In genomic region chr15:68650901-68651709, GRCh38 we compare ENCODE assay signal across 9 cellular contexts.
DNase-seq lines count a peak whose midpoint lies in the region; ATAC-seq and TF ChIP-seq lines count a peak whose summit lies in the region.
"Had no signal": no experiment of that assay in that cellular context is flagged by ENCODE, and none has a peak within 500 bp of the region (broad histone marks: within the 10 kb centered on the region; RNA-seq: fewer than 3 reads in every experiment).

No MANE protein-coding gene starts in this region.

- no peaks in the 10 kb centered on the region for H3K36me3 ChIP-seq in endodermal cell (ENCODE audit: control insufficient read depth, insufficient read depth, low read length)
- no peaks in the 10 kb centered on the region for H3K36me3 ChIP-seq in effector memory CD4-positive, alpha-beta T cell (ENCODE audit: control insufficient read depth, insufficient read depth, low read length)

- H3K36me3 Mint-ChIP-seq in WTC11 (no peaks in the 10 kb centered on the region), endodermal cell (ENCODE audit: low read depth) (no peaks in the 10 kb centered on the region)
- H3K36me3 Mint-ChIP-seq in natural killer cell treated with Interleukin-12 subunit alpha and Interleukin-12 subunit beta and Interleukin-15 and Interleukin-18, amount 100 ng/mL, for 72 hours: no peaks in the 10 kb centered on the region

- POLR2A ChIA-PET in WTC11 (lab: Charles Lee): no interaction called here

- WGBS in endodermal cell (ENCODE audit: insufficient coverage in 1 of 2, insufficient read length in 1 of 2), 2 experiments: 37 to 61% methylated on average over 8 to 23 of the region's 23 CpGs

- DNase-seq in activated T-cell treated with anti-CD3 and anti-CD28 coated beads for 1 hour (ENCODE audit: low read depth): peak; percentile 20
- no peak for DNase-seq in activated T-cell treated with anti-CD3 and anti-CD28 coated beads for 4 hours
- peak; percentile 98 for DNase-seq in WTC11 (ENCODE audit: low spot score)
- DNase-seq in endodermal cell: peak; percentile 99
- DNase-seq in natural killer cell treated with Interleukin-12 subunit alpha and Interleukin-12 subunit beta and Interleukin-15 and Interleukin-18, amount 100 ng/mL, for 72 hours (ENCODE audit: low spot score): peak; percentile 66
- DNase-seq in effector memory CD4-positive, alpha-beta T cell: no peak
- DNase-seq in NCI-H1105 treated with DMSO at 0.1 percent for 48 hours (lab: John Stamatoyannopoulos, UW): no peak

- H3K27ac Mint-ChIP-seq in WTC11 (no peak overlapping the region; the same call in 1 of the 2 replicates), endodermal cell (no peak overlapping the region)
- no peak overlapping the region for H3K27ac Mint-ChIP-seq in natural killer cell treated with Interleukin-12 subunit alpha and Interleukin-12 subunit beta and Interleukin-15 and Interleukin-18, amount 100 ng/mL, for 72 hours

- CTCF ChIA-PET in WTC11 (lab: Charles Lee): interaction anchor here (0.5 to 7.0 kb wide), 47 partner anchors 8 to 345 kb away, joined by 3 to 120 read pairs (median 5); no protein-coding TSS in a partner anchor

- H3K4me1 Mint-ChIP-seq in WTC11: peaks cover 43% of the 10 kb centered on the region
- H3K4me1 Mint-ChIP-seq in endodermal cell: peaks cover 19% of the 10 kb centered on the region
- no peaks in the 10 kb centered on the region for H3K4me1 Mint-ChIP-seq in natural killer cell treated with Interleukin-12 subunit alpha and Interleukin-12 subunit beta and Interleukin-15 and Interleukin-18, amount 100 ng/mL, for 72 hours (ENCODE audit: low read depth in 2 of 2)
- H3K4me1 Mint-ChIP-seq: central memory CD8-positive, alpha-beta T cell had no signal

- H3K27me3 Mint-ChIP-seq in WTC11 (ENCODE audit: low read depth) (no peaks in the 10 kb centered on the region), endodermal cell (ENCODE audit: insufficient read depth) (no peaks in the 10 kb centered on the region)
- H3K27me3 Mint-ChIP-seq in natural killer cell treated with Interleukin-12 subunit alpha and Interleukin-12 subunit beta and Interleukin-15 and Interleukin-18, amount 100 ng/mL, for 72 hours: peaks cover 3 to 5% of the 10 kb centered on the region in 2 donors

- peak; percentile 97 for TF ChIP-seq CTCF in WTC11 (IDR thresholded peaks at IDR 0.05)
- TF ChIP-seq CTCF in endodermal cell (conservative IDR thresholded peaks at IDR 0.05): peak; percentile 99

- H3K27me3 ChIP-seq in endodermal cell (ENCODE audit: control insufficient read depth, insufficient read depth, low read length, poor library complexity, severe bottlenecking): no peaks in the 10 kb centered on the region
- no peaks in the 10 kb centered on the region for H3K27me3 ChIP-seq in effector memory CD4-positive, alpha-beta T cell (replicated peaks; ENCODE audit: control insufficient read depth, insufficient read depth, low read length, poor library complexity, severe bottlenecking)

- no peak overlapping the region for H3K4me3 ChIP-seq in endodermal cell (ENCODE audit: low read length)
- no peak overlapping the region for H3K4me3 ChIP-seq in effector memory CD4-positive, alpha-beta T cell (ENCODE audit: insufficient read depth, low read depth, low read length, poor library complexity, severe bottlenecking)

- H3K4me3 Mint-ChIP-seq in WTC11: peak overlapping the region; percentile 53
- peak overlapping the region; percentile 48 for H3K4me3 Mint-ChIP-seq in endodermal cell
- no peak overlapping the region for H3K4me3 Mint-ChIP-seq in natural killer cell treated with Interleukin-12 subunit alpha and Interleukin-12 subunit beta and Interleukin-15 and Interleukin-18, amount 100 ng/mL, for 72 hours
- H3K4me3 Mint-ChIP-seq: central memory CD8-positive, alpha-beta T cell had no signal

- no peaks in the 10 kb centered on the region for H3K9me3 ChIP-seq in endodermal cell (ENCODE audit: control insufficient read depth, low read length)
- no peaks in the 10 kb centered on the region for H3K9me3 ChIP-seq in effector memory CD4-positive, alpha-beta T cell (ENCODE audit: control insufficient read depth, low read length)

- no peak overlapping the region for H3K27ac ChIP-seq in endodermal cell (ENCODE audit: low read depth, low read length)
- H3K27ac ChIP-seq in effector memory CD4-positive, alpha-beta T cell (ENCODE audit: insufficient read depth, low read length, poor library complexity, severe bottlenecking): no peak overlapping the region

- H3K9me3 Mint-ChIP-seq in WTC11: no peaks in the 10 kb centered on the region
- H3K9me3 Mint-ChIP-seq in endodermal cell: no peaks in the 10 kb centered on the region
- no peaks in the 10 kb centered on the region for H3K9me3 Mint-ChIP-seq in natural killer cell treated with Interleukin-12 subunit alpha and Interleukin-12 subunit beta and Interleukin-15 and Interleukin-18, amount 100 ng/mL, for 72 hours
- H3K9me3 Mint-ChIP-seq: central memory CD8-positive, alpha-beta T cell had no signal

- H3K4me1 ChIP-seq in endodermal cell (ENCODE audit: control insufficient read depth, insufficient read depth, low read length): no peaks in the 10 kb centered on the region
- no peaks in the 10 kb centered on the region for H3K4me1 ChIP-seq in effector memory CD4-positive, alpha-beta T cell (ENCODE audit: control insufficient read depth, insufficient read depth, low read length, poor library complexity, severe bottlenecking)

- no peak overlapping the region for H3K9ac ChIP-seq in endodermal cell (ENCODE audit: extremely low read depth, low read length, poor library complexity, severe bottlenecking)

- peak; percentile 96 for ATAC-seq in WTC11
- peak; percentile 64 to 66 for ATAC-seq in natural killer cell treated with Interleukin-12 subunit alpha and Interleukin-12 subunit beta and Interleukin-15 and Interleukin-18, amount 100 ng/mL, for 72 hours
- no peak for ATAC-seq in GM18498 (IDR thresholded peaks at IDR 0.05; ENCODE audit: unreplicated experiment)

TF ChIP-seq in WTC11, 78 proteins besides CTCF, POLR2A, EP300 and RAD21 (continues in another document):
- TF ChIP-seq RELA (CRISPR knock-in tag; IDR thresholded peaks at IDR 0.05; ENCODE audit: borderline replicate concordance) (no peak), ESRRA (CRISPR knock-in tag; IDR thresholded peaks at IDR 0.05; ENCODE audit: borderline replicate concordance) (no peak), NFYB (CRISPR knock-in tag; conservative IDR thresholded peaks at IDR 0.05; ENCODE audit: low read depth) (no peak), SP1 (CRISPR knock-in tag; conservative IDR thresholded peaks at IDR 0.05) (0 out of 2 replicates have a peak, but pooled peaks have one; percentile 42), SMAD3 (CRISPR knock-in tag; IDR thresholded peaks at IDR 0.05; ENCODE audit: borderline replicate concordance) (no peak), OVOL2 (CRISPR knock-in tag; IDR thresholded peaks at IDR 0.05; ENCODE audit: borderline replicate concordance) (no peak), CREM (CRISPR knock-in tag; IDR thresholded peaks at IDR 0.05) (no peak), ATF1 (CRISPR knock-in tag; IDR thresholded peaks at IDR 0.05) (no peak), ZNF396 (CRISPR knock-in tag; IDR thresholded peaks at IDR 0.05; ENCODE audit: borderline replicate concordance) (no peak), ZMAT4 (CRISPR knock-in tag; IDR thresholded peaks at IDR 0.05) (no peak), SMAD4 (CRISPR knock-in tag; IDR thresholded peaks at IDR 0.05) (no peak), TEAD4 (CRISPR knock-in tag; IDR thresholded peaks at IDR 0.05) (no peak), NFATC4 (CRISPR knock-in tag; IDR thresholded peaks at IDR 0.05) (no peak), GTF2I (CRISPR knock-in tag; conservative IDR thresholded peaks at IDR 0.05) (no peak), ZBTB43 (CRISPR knock-in tag; IDR thresholded peaks at IDR 0.05) (no peak), NR3C1 (CRISPR knock-in tag; conservative IDR thresholded peaks at IDR 0.05; ENCODE audit: low read depth) (peak; percentile 58; the same call in 1 of the 2 replicates)
- TF ChIP-seq, protein P1, sequence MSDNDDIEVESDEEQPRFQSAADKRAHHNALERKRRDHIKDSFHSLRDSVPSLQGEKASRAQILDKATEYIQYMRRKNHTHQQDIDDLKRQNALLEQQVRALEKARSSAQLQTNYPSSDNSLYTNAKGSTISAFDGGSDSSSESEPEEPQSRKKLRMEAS (CRISPR knock-in tag; IDR thresholded peaks at IDR 0.05): peak; percentile 47; the same call in 1 of the 2 replicates
- TF ChIP-seq, protein P2, sequence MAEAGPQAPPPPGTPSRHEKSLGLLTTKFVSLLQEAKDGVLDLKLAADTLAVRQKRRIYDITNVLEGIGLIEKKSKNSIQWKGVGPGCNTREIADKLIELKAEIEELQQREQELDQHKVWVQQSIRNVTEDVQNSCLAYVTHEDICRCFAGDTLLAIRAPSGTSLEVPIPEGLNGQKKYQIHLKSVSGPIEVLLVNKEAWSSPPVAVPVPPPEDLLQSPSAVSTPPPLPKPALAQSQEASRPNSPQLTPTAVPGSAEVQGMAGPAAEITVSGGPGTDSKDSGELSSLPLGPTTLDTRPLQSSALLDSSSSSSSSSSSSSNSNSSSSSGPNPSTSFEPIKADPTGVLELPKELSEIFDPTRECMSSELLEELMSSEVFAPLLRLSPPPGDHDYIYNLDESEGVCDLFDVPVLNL (CRISPR knock-in tag; IDR thresholded peaks at IDR 0.05; ENCODE audit: borderline replicate concordance, low read depth): no peak
- TF ChIP-seq, protein P3, sequence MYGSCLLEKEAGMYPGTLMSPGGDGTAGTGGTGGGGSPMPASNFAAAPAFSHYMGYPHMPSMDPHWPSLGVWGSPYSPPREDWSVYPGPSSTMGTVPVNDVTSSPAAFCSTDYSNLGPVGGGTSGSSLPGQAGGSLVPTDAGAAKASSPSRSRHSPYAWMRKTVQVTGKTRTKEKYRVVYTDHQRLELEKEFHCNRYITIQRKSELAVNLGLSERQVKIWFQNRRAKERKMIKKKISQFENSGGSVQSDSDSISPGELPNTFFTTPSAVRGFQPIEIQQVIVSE (CRISPR knock-in tag; IDR thresholded peaks at IDR 0.05; ENCODE audit: borderline replicate concordance): no peak

Comparison
In these comparisons a context has a peak if more than half of its experiments do, and no peak if none do; other contexts are left out.
1. DNase-seq: peak in activated T-cell treated with anti-CD3 and anti-CD28 coated beads for 1 hour (single experiment), WTC11 (single experiment), endodermal cell (single experiment) and natural killer cell treated with Interleukin-12 subunit alpha and Interleukin-12 subunit beta and Interleukin-15 and Interleukin-18, amount 100 ng/mL, for 72 hours (single experiment); none in activated T-cell treated with anti-CD3 and anti-CD28 coated beads for 4 hours (single experiment), effector memory CD4-positive, alpha-beta T cell (0 of 3) and NCI-H1105 treated with DMSO at 0.1 percent for 48 hours (single experiment).